In the genomic region with DNA sequence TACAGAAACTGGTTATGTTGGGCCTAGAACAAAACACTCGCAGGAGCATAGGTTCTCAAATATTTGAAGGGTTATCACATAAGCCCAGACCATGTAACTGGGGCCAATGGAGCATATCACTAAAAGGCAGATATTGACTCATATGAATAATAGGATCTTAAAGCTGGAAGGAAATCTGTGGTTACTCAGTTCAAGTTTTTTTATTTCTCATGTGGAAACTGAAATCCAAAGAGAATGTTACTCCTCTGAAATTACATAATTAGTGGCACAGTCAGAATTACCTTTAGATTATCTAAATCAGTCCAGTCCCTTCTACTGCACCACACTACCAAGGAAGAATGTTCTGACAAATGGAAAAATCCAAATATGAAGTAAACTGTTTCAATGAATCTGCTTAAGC, we compare ENCODE assay signal across 15 cellular contexts. TPM values are rescaled to one million over a fixed set of nuclear protein-coding genes. Genes with fewer than 3 reads are reported as not detected.
DNase-seq lines count a peak whose midpoint lies in the region; ATAC-seq and TF ChIP-seq lines count a peak whose summit lies in the region.
"Had no signal": no experiment of that assay in that cellular context is flagged by ENCODE, and none has a peak within 500 bp of the region (broad histone marks: within the 10 kb centered on the region; RNA-seq: fewer than 3 reads in every experiment).

No MANE protein-coding gene starts in this region.

- BruUV-seq in Calu3 (replicated peaks; lab: Mats Ljungman, UMichigan), result no TSS peak

- H3K4me3 Mint-ChIP-seq in stimulated activated memory B cell treated with anti-CD40 and anti-IgM and Interleukin-4, amounts not matched to agents 10 μg/mL and 1 μg/mL and 100 μg/mL, for 72 hours, result no peak overlapping the region
- no peak overlapping the region for H3K4me3 Mint-ChIP-seq in Calu3 (ENCODE audit: low read depth, unreplicated experiment)

- peaks cover 10% of the 10 kb centered on the region for H3K4me1 Mint-ChIP-seq in stimulated activated memory B cell treated with anti-CD40 and anti-IgM and Interleukin-4, amounts not matched to agents 10 μg/mL and 1 μg/mL and 100 μg/mL, for 72 hours
- peaks cover 8% of the 10 kb centered on the region for H3K4me1 Mint-ChIP-seq in Calu3 (ENCODE audit: low read depth, unreplicated experiment)

- ATAC-seq in GM19351 (IDR thresholded peaks at IDR 0.05; ENCODE audit: unreplicated experiment), result peak; percentile 59
- peak; percentile 81 for ATAC-seq in HG02610 (IDR thresholded peaks at IDR 0.05; ENCODE audit: unreplicated experiment)
- peak; percentile 71 for ATAC-seq in HG03442 (IDR thresholded peaks at IDR 0.05; ENCODE audit: unreplicated experiment)
- ATAC-seq in stimulated activated memory B cell treated with anti-CD40 and anti-IgM and Interleukin-4, amounts not matched to agents 10 μg/mL and 1 μg/mL and 100 μg/mL, for 72 hours, result peak; percentile 72
- ATAC-seq: body of pancreas, psoas muscle had no signal

- intact Hi-C loops in Calu3 (cut with micrococcal nuclease; ENCODE audit: unreplicated experiment), result no loop called here

- H3K9me3 Mint-ChIP-seq in stimulated activated memory B cell treated with anti-CD40 and anti-IgM and Interleukin-4, amounts not matched to agents 10 μg/mL and 1 μg/mL and 100 μg/mL, for 72 hours, result no peaks in the 10 kb centered on the region
- H3K9me3 Mint-ChIP-seq in Calu3 (ENCODE audit: low read depth, unreplicated experiment), result no peaks in the 10 kb centered on the region

- TF ChIP-seq CTCF in Calu3 (IDR thresholded peaks at IDR 0.05; ENCODE audit: unreplicated experiment), result no peak

- H3K27me3 Mint-ChIP-seq in stimulated activated memory B cell treated with anti-CD40 and anti-IgM and Interleukin-4, amounts not matched to agents 10 μg/mL and 1 μg/mL and 100 μg/mL, for 72 hours, result peaks cover 20% of the 10 kb centered on the region
- peaks cover 12% of the 10 kb centered on the region for H3K27me3 Mint-ChIP-seq in Calu3 (ENCODE audit: unreplicated experiment)

- H3K36me3 Mint-ChIP-seq in stimulated activated memory B cell treated with anti-CD40 and anti-IgM and Interleukin-4, amounts not matched to agents 10 μg/mL and 1 μg/mL and 100 μg/mL, for 72 hours, result peaks cover 4% of the 10 kb centered on the region
- no peaks in the 10 kb centered on the region for H3K36me3 Mint-ChIP-seq in Calu3 (ENCODE audit: insufficient read depth, unreplicated experiment)

- H3K27ac Mint-ChIP-seq in stimulated activated memory B cell treated with anti-CD40 and anti-IgM and Interleukin-4, amounts not matched to agents 10 μg/mL and 1 μg/mL and 100 μg/mL, for 72 hours, result no peak overlapping the region
- no peak overlapping the region for H3K27ac Mint-ChIP-seq in Calu3 (ENCODE audit: unreplicated experiment)

- no peak for DNase-seq in middle frontal gyrus (ENCODE audit: extremely low spot score, low spot score)
- no peak for DNase-seq in Calu3
- DNase-seq in putamen (ENCODE audit: low spot score), result no peak
- DNase-seq: body of pancreas, DMS 273 treated with DMSO at 0.1 percent for 48 hours, hippocampal formation, midbrain, NCI-H1048, psoas muscle, T-helper 1 cell, upper lobe of left lung had no signal

- CTCF ChIA-PET in Calu3 (lab: Charles Lee), result no interaction called here

RNA-seq across cellular contexts. Expression of a gene that starts 12.0 kb away (rescaled TPM):
- not detected in 2 replicates for total RNA-seq in Calu3 (2022)

RNA-seq across cellular contexts. Expression of a gene that starts 23.7 kb away (rescaled TPM):
- total RNA-seq in Calu3 (2022), result not detected in 2 replicates
- total RNA-seq: body of pancreas, psoas muscle had no signal

RNA-seq across cellular contexts. Expression of a gene that starts 36.6 kb away (rescaled TPM):
- total RNA-seq in Calu3 (2022), result not detected in 2 replicates

RNA-seq across cellular contexts. Expression of a gene that starts 58.0 kb away (rescaled TPM):
- 5.7 and 10.6 TPM in 2 replicates for total RNA-seq in Calu3 (2022)
